Comparison of ENCODE assay signal across 4 cellular contexts in genomic region chr1:227342075-227342829, GRCh38.
A peak's percentile ranks its signal among the peaks of the same experiment; 100 is the strongest.
TF ChIP-seq lines count a peak whose summit lies in the region.

No MANE protein-coding gene starts in this region.

TF ChIP-seq in HepG2, 621 proteins besides CTCF, POLR2A, EP300 and RAD21 (continued from another document):
- no peak for TF ChIP-seq DBP (CRISPR knock-in tag; IDR thresholded peaks at IDR 0.05; ENCODE audit: not compliant biosample characterization)
TF ChIP-seq in HepG2: peak in this region for 1.

TF ChIP-seq in HEK293, 187 proteins besides CTCF, POLR2A, EP300 and RAD21 (continued from another document):
- no peak for TF ChIP-seq ZNF501 (tag by site-specific recombination; IDR thresholded peaks at IDR 0.05)
- TF ChIP-seq ZNF214 (tag by site-specific recombination; IDR thresholded peaks at IDR 0.05; ENCODE audit: borderline replicate concordance) = no peak
- no peak for TF ChIP-seq ZNF302 (tag by site-specific recombination; IDR thresholded peaks at IDR 0.05; ENCODE audit: low read depth)
- TF ChIP-seq ZNF610 (tag by site-specific recombination; IDR thresholded peaks at IDR 0.05; ENCODE audit: borderline replicate concordance) = 0 out of 2 replicates have a peak, but pooled peaks have one; percentile 28
- TF ChIP-seq ZNF10 (tag by site-specific recombination; IDR thresholded peaks at IDR 0.05) = peak; percentile 84
- TF ChIP-seq KLF1 (tag by site-specific recombination; IDR thresholded peaks at IDR 0.05) = peak; percentile 45
- no peak for TF ChIP-seq SP3 (tag by site-specific recombination; IDR thresholded peaks at IDR 0.05)
- no peak for TF ChIP-seq ZNF76 (tag by site-specific recombination; IDR thresholded peaks at IDR 0.05; ENCODE audit: borderline replicate concordance, low read depth)
- TF ChIP-seq SETDB1 (IDR thresholded peaks at IDR 0.05; ENCODE audit: insufficient read length, low read length) = peak; percentile 72
- TF ChIP-seq ZBTB21 (tag by site-specific recombination; IDR thresholded peaks at IDR 0.05) = no peak

TF ChIP-seq in WTC11, 78 proteins besides CTCF, POLR2A, EP300 and RAD21:
- TF ChIP-seq AR (CRISPR knock-in tag; IDR thresholded peaks at IDR 0.05) (no peak), ZNF317 (CRISPR knock-in tag; IDR thresholded peaks at IDR 0.05; ENCODE audit: borderline replicate concordance, low read depth) (peak; percentile 94)

TF ChIP-seq in SK-N-SH treated with all-trans-retinoic acid at 6 μM for 48 hours, 23 proteins besides CTCF, POLR2A, EP300 and RAD21:
- TF ChIP-seq POU6F1 (CRISPR knock-in tag; IDR thresholded peaks at IDR 0.05; ENCODE audit: borderline replicate concordance, low read depth) = no peak
- TF ChIP-seq ZC3H10 (CRISPR knock-in tag; IDR thresholded peaks at IDR 0.05) = no peak
- TF ChIP-seq ZNF8 (CRISPR knock-in tag; IDR thresholded peaks at IDR 0.05) = no peak
- TF ChIP-seq BACH2 (CRISPR knock-in tag; IDR thresholded peaks at IDR 0.05; ENCODE audit: borderline replicate concordance) = no peak
- no peak for TF ChIP-seq CSDC2 (CRISPR knock-in tag; IDR thresholded peaks at IDR 0.05)
